In the genomic region with DNA sequence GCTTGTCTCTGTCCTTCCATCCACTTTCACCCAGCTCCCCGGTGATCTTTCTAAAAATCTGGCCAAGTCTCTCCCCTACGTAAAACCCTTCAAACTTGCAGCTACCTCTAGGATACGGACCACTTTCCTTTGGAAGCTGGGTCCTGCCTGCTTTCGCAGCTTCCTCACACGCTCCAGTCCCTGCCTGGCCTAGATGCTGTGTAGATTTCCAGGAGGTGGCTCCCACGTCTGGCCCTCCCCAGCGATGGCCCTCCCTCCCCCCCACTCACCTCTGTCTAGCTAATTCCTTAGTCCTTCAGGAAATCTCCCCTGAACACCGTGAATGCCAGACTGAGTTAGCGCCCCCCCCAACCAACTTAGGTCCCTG, we compare ENCODE assay signal across 8 cellular contexts. TPM values are rescaled to one million over a fixed set of nuclear protein-coding genes. Genes with fewer than 3 reads are reported as not detected.
A peak's percentile ranks its signal among the peaks of the same experiment; 100 is the strongest.
DNase-seq lines count a peak whose midpoint lies in the region; TF ChIP-seq lines count a peak whose summit lies in the region.

No MANE protein-coding gene starts in this region.

- peaks cover 27% of the 10 kb centered on the region for H3K36me3 Mint-ChIP-seq in dendritic cell treated with granulocyte-macrophage colony-stimulating factor and Interleukin-4, amounts not matched to agents 40 ng/mL and 50 ng/mL, for 4 days (ENCODE audit: low read depth)

- no peak overlapping the region for H3K27ac ChIP-seq in ovary

- H3K36me3 ChIP-seq in ES-I3 (ENCODE audit: insufficient read depth, low read length) (peaks cover 22% of the 10 kb centered on the region), MG63 (peaks cover 43% of the 10 kb centered on the region), ovary (no peaks in the 10 kb centered on the region)

- TF ChIP-seq CTCF in ovary (IDR thresholded peaks at IDR 0.05) (no peak), lower leg skin (IDR thresholded peaks at IDR 0.05) (no peak)

- peak overlapping the region; percentile 85 for H3K9ac ChIP-seq in ES-I3 (ENCODE audit: low read depth, low read length)

- H3K9me3 Mint-ChIP-seq in dendritic cell treated with granulocyte-macrophage colony-stimulating factor and Interleukin-4, amounts not matched to agents 40 ng/mL and 50 ng/mL, for 4 days = no peaks in the 10 kb centered on the region

- H3K27me3 Mint-ChIP-seq in dendritic cell treated with granulocyte-macrophage colony-stimulating factor and Interleukin-4, amounts not matched to agents 40 ng/mL and 50 ng/mL, for 4 days = peaks cover 1% of the 10 kb centered on the region

- WGBS in ovary, 3 donors = 25 to 45% (median 37%) methylated on average over 9 of the region's 9 CpGs
- WGBS in lower leg skin, 2 donors = 54 to 55% methylated on average over 9 of the region's 9 CpGs

- intact Hi-C loops in dendritic cell treated with granulocyte-macrophage colony-stimulating factor and Interleukin-4, amounts not matched to agents 40 ng/mL and 50 ng/mL, for 4 days (cut with micrococcal nuclease) = loop anchor here (1.0 kb wide), 2 partner anchors 26 to 28 kb away; partner anchors contain the start of gene ACSF2
- intact Hi-C loops in ovary (cut with DNase I) (no loop called here), lower leg skin (cut with DNase I; ENCODE audit: low total_unique reads) (no loop called here)

- H3K4me1 ChIP-seq in ES-I3 (ENCODE audit: insufficient read depth, low read length) = peaks cover 6% of the 10 kb centered on the region; the same call in 1 of the 2 replicates
- peaks cover 5% of the 10 kb centered on the region for H3K4me1 ChIP-seq in ovary (ENCODE audit: insufficient read depth)

- no peaks in the 10 kb centered on the region for H3K9me3 ChIP-seq in ES-I3 (ENCODE audit: control insufficient read depth, insufficient read depth, low read length)
- no peaks in the 10 kb centered on the region for H3K9me3 ChIP-seq in MG63
- no peaks in the 10 kb centered on the region for H3K9me3 ChIP-seq in ovary

- DNase-seq in MG63 (no peak), ovary (no peak), lower leg skin (ENCODE audit: low spot score in 2 of 2) (no peak), NCI-H1694 (lab: John Stamatoyannopoulos, UW) (no peak)
- no peak for DNase-seq in NK-92 treated with Interleukin-12 subunit alpha and Interleukin-12 subunit beta, amount 100 ng/mL, for 24 hours (lab: John Stamatoyannopoulos, UW)
- no peak for DNase-seq in stimulated activated naive CD4-positive, alpha-beta T cell treated with Interleukin-2 at 50 U/mL for 16 hours (lab: John Stamatoyannopoulos, UW)

- H3K4me3 ChIP-seq in MG63 (peak overlapping the region; percentile 95), ovary (peak overlapping the region; percentile 95), lower leg skin (ENCODE audit: low read depth, poor library complexity, severe bottlenecking) (no peak overlapping the region)

- peak overlapping the region; percentile 86 for H3K27ac Mint-ChIP-seq in dendritic cell treated with granulocyte-macrophage colony-stimulating factor and Interleukin-4, amounts not matched to agents 40 ng/mL and 50 ng/mL, for 4 days

- TF ChIP-seq POLR2A in ovary (IDR thresholded peaks at IDR 0.05) (no peak), lower leg skin (IDR thresholded peaks at IDR 0.05) (no peak)

- H3K27me3 ChIP-seq in MG63 (0 out of 2 replicates have a peak, but pooled peaks cover under 1% of the 10 kb centered on the region), ovary (no peaks in the 10 kb centered on the region)

- peak overlapping the region; percentile 78 for H3K4me3 Mint-ChIP-seq in dendritic cell treated with granulocyte-macrophage colony-stimulating factor and Interleukin-4, amounts not matched to agents 40 ng/mL and 50 ng/mL, for 4 days

- no peak for TF ChIP-seq EP300 in ovary (IDR thresholded peaks at IDR 0.05)

- peaks cover 40% of the 10 kb centered on the region for H3K4me1 Mint-ChIP-seq in dendritic cell treated with granulocyte-macrophage colony-stimulating factor and Interleukin-4, amounts not matched to agents 40 ng/mL and 50 ng/mL, for 4 days (ENCODE audit: low read depth)

RNA-seq across cellular contexts. Expression of gene LRRC59, which starts 0.6 kb away (rescaled TPM):
- 365 and 417 TPM in 2 replicates for total RNA-seq in MG63 (2014; rRNA removed; shearing (Covaris generic); ENCODE audit: low replicate concordance)
- total RNA-seq in ovary (10 to 100 TPM; 18.4 to 64.5 (median 41.0) TPM), lower leg skin (10 to 100 TPM; 11.6 to 29.3 (median 24.2) TPM)
- polyA plus RNA-seq in ovary = 10 to 100 TPM; 22.5 to 71.4 TPM

RNA-seq across cellular contexts. Expression of gene EME1, which starts 24.9 kb away (rescaled TPM):
- total RNA-seq in MG63 (2014; rRNA removed; shearing (Covaris generic); ENCODE audit: low replicate concordance) = 6.3 and 9.5 TPM in 2 replicates
- 1 to 10 TPM in 2 of 7 donors, under 1 TPM in 5; 0.46 to 1.3 (median 0.88) TPM for total RNA-seq in ovary
- 1 to 10 TPM in 1 of 2 donors, under 1 TPM in 1; 0.63 to 1.4 TPM for polyA plus RNA-seq in ovary
- 1 to 10 TPM in 1 of 4 donors, under 1 TPM in 3; 0.27 to 1.3 (median 0.38) TPM for total RNA-seq in lower leg skin

RNA-seq across cellular contexts. Expression of gene MRPL27, which starts 24.9 kb away (rescaled TPM):
- 74.4 and 99.7 TPM in 2 replicates for total RNA-seq in MG63 (2014; rRNA removed; shearing (Covaris generic); ENCODE audit: low replicate concordance)
- 10 to 100 TPM; 38.7 to 60.2 (median 47.7) TPM for total RNA-seq in ovary
- 10 to 100 TPM; 53.6 to 74.8 TPM for polyA plus RNA-seq in ovary
- 10 to 100 TPM; 52.1 to 56.0 (median 53.3) TPM for total RNA-seq in lower leg skin

RNA-seq across cellular contexts. Expression of gene ACSF2, which starts 28.1 kb away (rescaled TPM):
- total RNA-seq in MG63 (2014; rRNA removed; shearing (Covaris generic); ENCODE audit: low replicate concordance) = 8.9 and 24.5 TPM in 2 replicates
- total RNA-seq in ovary = 10 to 100 TPM; 26.7 to 86.0 (median 49.5) TPM
- 10 to 100 TPM; 39.1 to 49.5 TPM for polyA plus RNA-seq in ovary
- total RNA-seq in lower leg skin = 100 to 1,000 TPM in 1 of 4 donors, 10 to 100 TPM in 3; 40.8 to 121 (median 64.3) TPM

RNA-seq across cellular contexts. Expression of gene XYLT2, which starts 52.0 kb away (rescaled TPM):
- 26.5 and 27.2 TPM in 2 replicates for total RNA-seq in MG63 (2014; rRNA removed; shearing (Covaris generic); ENCODE audit: low replicate concordance)
- total RNA-seq in ovary = 10 to 100 TPM; 17.9 to 34.1 (median 28.7) TPM
- polyA plus RNA-seq in ovary = 10 to 100 TPM in 1 of 2 donors, 1 to 10 TPM in 1; 5.2 to 17.2 TPM
- total RNA-seq in lower leg skin = 10 to 100 TPM; 23.5 to 41.3 (median 34.6) TPM
